In the genomic region with DNA sequence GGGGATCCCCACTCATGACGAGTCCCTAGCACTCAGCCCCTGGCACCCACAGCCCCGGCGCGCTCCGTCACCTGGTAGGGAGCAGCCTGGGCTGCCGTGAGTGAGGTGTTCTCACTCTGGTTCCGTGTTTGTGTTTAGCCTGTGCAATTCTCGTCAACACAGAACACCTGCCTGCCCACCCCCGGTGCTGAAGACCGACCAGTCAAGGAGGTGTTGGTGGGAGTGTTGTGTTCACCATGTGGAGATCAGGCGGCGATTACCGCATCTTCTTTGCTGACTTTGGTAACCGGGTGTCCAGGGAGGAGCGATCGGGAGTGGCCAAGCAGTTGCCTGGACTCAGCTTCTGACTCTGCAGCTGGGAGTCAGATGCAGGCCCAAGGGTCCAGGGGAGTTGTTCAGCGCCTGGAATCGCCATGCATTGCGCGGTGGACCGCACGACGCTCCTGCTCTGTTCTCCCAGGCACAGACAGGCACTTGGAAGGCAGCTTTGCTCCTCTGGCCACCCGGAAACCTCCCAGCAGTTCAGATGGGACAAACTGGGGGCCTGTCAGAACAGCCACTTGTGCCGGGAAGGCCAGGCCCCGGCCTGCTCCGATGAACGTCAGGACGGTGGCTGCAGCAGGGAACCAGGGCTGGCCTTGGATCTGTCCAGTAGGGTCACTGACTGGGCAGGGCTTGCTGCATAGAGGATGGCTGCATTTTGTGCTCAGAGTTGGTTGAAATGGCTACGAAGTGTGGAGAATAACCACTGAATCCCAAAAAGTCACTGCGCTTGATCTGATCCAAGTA, we compare ENCODE assay signal across 12 cellular contexts. TPM values are rescaled to one million over a fixed set of nuclear protein-coding genes. Genes with fewer than 3 reads are reported as not detected.
A peak's percentile ranks its signal among the peaks of the same experiment; 100 is the strongest.
DNase-seq lines count a peak whose midpoint lies in the region; ATAC-seq and TF ChIP-seq lines count a peak whose summit lies in the region.
"Had no signal": no experiment of that assay in that cellular context is flagged by ENCODE, and none has a peak within 500 bp of the region (broad histone marks: within the 10 kb centered on the region; RNA-seq: fewer than 3 reads in every experiment).

No MANE protein-coding gene starts in this region.

- peak overlapping the region; percentile 78 for H3K4me3 Mint-ChIP-seq in activated naive CD4-positive, alpha-beta T cell treated with anti-CD3 and anti-CD28 coated beads for 36 hours
- H3K4me3 Mint-ChIP-seq in activated CD4-positive, alpha-beta memory T cell treated with anti-CD3 and anti-CD28 coated beads, Interleukin-2, amount 10 ng/mL, durations not matched to agents 7 days and 5 days = peak overlapping the region; percentile 65

- no peaks in the 10 kb centered on the region for H3K9me3 Mint-ChIP-seq in activated naive CD4-positive, alpha-beta T cell treated with anti-CD3 and anti-CD28 coated beads for 36 hours
- no peaks in the 10 kb centered on the region for H3K9me3 Mint-ChIP-seq in activated CD4-positive, alpha-beta memory T cell treated with anti-CD3 and anti-CD28 coated beads, Interleukin-2, amount 10 ng/mL, durations not matched to agents 7 days and 5 days

- TF ChIP-seq CTCF in thyroid gland (IDR thresholded peaks at IDR 0.05) = no peak
- no peak for TF ChIP-seq CTCF in GM20000 (IDR thresholded peaks at IDR 0.05; ENCODE audit: extremely low read depth, missing control alignments)

- peaks cover 28% of the 10 kb centered on the region for H3K4me1 Mint-ChIP-seq in activated naive CD4-positive, alpha-beta T cell treated with anti-CD3 and anti-CD28 coated beads for 36 hours (ENCODE audit: low read depth)
- H3K4me1 Mint-ChIP-seq in activated CD4-positive, alpha-beta memory T cell treated with anti-CD3 and anti-CD28 coated beads, Interleukin-2, amount 10 ng/mL, durations not matched to agents 7 days and 5 days = peaks cover 25% of the 10 kb centered on the region

- WGBS in thyroid gland, 2 donors = 90 to 91% methylated on average over 31 of the region's 31 CpGs

- no peak for DNase-seq in activated naive CD4-positive, alpha-beta T cell treated with anti-CD3 and anti-CD28 coated beads for 36 hours
- DNase-seq in activated naive CD4-positive, alpha-beta T cell treated with Interleukin-2 at 50 U/mL for 16 hours = no peak
- no peak for DNase-seq in activated CD4-positive, alpha-beta memory T cell treated with anti-CD3 and anti-CD28 coated beads, Interleukin-2, amount 10 ng/mL, durations not matched to agents 7 days and 5 days
- DNase-seq in left kidney (ENCODE audit: low read depth, low spot score) (peak; percentile 21), thyroid gland (peak; percentile 1 to 3), NCI-H446 (lab: John Stamatoyannopoulos, UW) (no peak), GM20000 (ENCODE audit: low spot score) (no peak)
- DNase-seq: activated CD4-positive, CD25-positive, alpha-beta regulatory T cell treated with anti-CD3 and anti-CD28 coated beads, Interleukin-2, amount 50 U/mL, for 72 hours; NCI-H1105 treated with DMSO at 0.1 percent for 48 hours; testis had no signal

- POLR2A ChIA-PET in activated CD4-positive, alpha-beta memory T cell treated with anti-CD3 and anti-CD28 coated beads, Interleukin-2, amount 10 ng/mL, durations not matched to agents 7 days and 5 days (lab: Charles Lee) = interaction anchor here (0.8 to 2.0 kb wide), 6 partner anchors 18 to 422 kb away, joined by 3 to 8 read pairs (median 4); a partner anchor contains a TSS

- H3K27me3 Mint-ChIP-seq in activated naive CD4-positive, alpha-beta T cell treated with anti-CD3 and anti-CD28 coated beads for 36 hours (ENCODE audit: low read depth) = peaks cover 2% of the 10 kb centered on the region
- peaks cover 4% of the 10 kb centered on the region for H3K27me3 Mint-ChIP-seq in activated CD4-positive, alpha-beta memory T cell treated with anti-CD3 and anti-CD28 coated beads, Interleukin-2, amount 10 ng/mL, durations not matched to agents 7 days and 5 days

- H3K4me3 ChIP-seq in thyroid gland (replicated peaks in 1 of 3) = no peak overlapping the region

- intact Hi-C loops in activated naive CD4-positive, alpha-beta T cell treated with anti-CD3 and anti-CD28 coated beads for 36 hours (cut with micrococcal nuclease) = loop anchor here (5.0 to 10.0 kb wide), 3 partner anchors 254 to 874 kb away; a partner anchor contains a TSS
- intact Hi-C loops in thyroid gland (cut with DNase I) = no loop called here

- no peak for TF ChIP-seq POLR2A in thyroid gland (IDR thresholded peaks at IDR 0.05)

- peak overlapping the region; percentile 81 for H3K27ac Mint-ChIP-seq in activated naive CD4-positive, alpha-beta T cell treated with anti-CD3 and anti-CD28 coated beads for 36 hours
- H3K27ac Mint-ChIP-seq in activated CD4-positive, alpha-beta memory T cell treated with anti-CD3 and anti-CD28 coated beads, Interleukin-2, amount 10 ng/mL, durations not matched to agents 7 days and 5 days = peak overlapping the region; percentile 35

- ATAC-seq in HG02798 (IDR thresholded peaks at IDR 0.05; ENCODE audit: poor library complexity, unreplicated experiment) = no peak

- peaks cover 13% of the 10 kb centered on the region for H3K36me3 Mint-ChIP-seq in activated naive CD4-positive, alpha-beta T cell treated with anti-CD3 and anti-CD28 coated beads for 36 hours (ENCODE audit: low read depth)
- H3K36me3 Mint-ChIP-seq in activated CD4-positive, alpha-beta memory T cell treated with anti-CD3 and anti-CD28 coated beads, Interleukin-2, amount 10 ng/mL, durations not matched to agents 7 days and 5 days (ENCODE audit: low read depth) = peaks cover 23% of the 10 kb centered on the region

- CTCF ChIA-PET in activated naive CD4-positive, alpha-beta T cell treated with anti-CD3 and anti-CD28 coated beads for 36 hours (lab: Charles Lee) = interaction anchor here (0.7 to 1.2 kb wide), 3 partner anchors 23 to 26 kb away, joined by 3 to 6 read pairs (median 4); no protein-coding TSS in a partner anchor
- CTCF ChIA-PET in activated CD4-positive, alpha-beta memory T cell treated with anti-CD3 and anti-CD28 coated beads, Interleukin-2, amount 10 ng/mL, durations not matched to agents 7 days and 5 days (lab: Charles Lee) = interaction anchor here (2.5 kb wide), 1 partner anchor 24 kb away, joined by 14 read pairs; no protein-coding TSS in a partner anchor

- H3K27me3 ChIP-seq in thyroid gland = peaks cover under 1% of the 10 kb centered on the region
- H3K27me3 ChIP-seq: testis had no signal

- no peak overlapping the region for H3K27ac ChIP-seq in thyroid gland
- H3K27ac ChIP-seq: neutrophil had no signal

- H3K9me3 ChIP-seq in thyroid gland = no peaks in the 10 kb centered on the region
- H3K9me3 ChIP-seq: neutrophil, testis had no signal

- peaks cover 20 to 24% of the 10 kb centered on the region in 2 donors for H3K4me1 ChIP-seq in thyroid gland

- peaks cover 5% of the 10 kb centered on the region in 2 donors for H3K36me3 ChIP-seq in thyroid gland

RNA-seq across cellular contexts. Expression of a gene that starts 28.2 kb away (rescaled TPM):
- total RNA-seq in activated naive CD4-positive, alpha-beta T cell treated with anti-CD3 and anti-CD28 coated beads for 36 hours = 10 to 100 TPM; 41.6 to 41.7 TPM
- 10 to 100 TPM; 67.7 to 68.8 TPM for total RNA-seq in activated CD4-positive, alpha-beta memory T cell treated with anti-CD3 and anti-CD28 coated beads, Interleukin-2, amount 10 ng/mL, durations not matched to agents 7 days and 5 days
- total RNA-seq in thyroid gland = 10 to 100 TPM; 39.7 to 49.6 (median 45.0) TPM

RNA-seq across cellular contexts. Expression of a gene that starts 53.1 kb away (rescaled TPM):
- 1 to 10 TPM; 1.6 to 2.3 TPM for total RNA-seq in activated naive CD4-positive, alpha-beta T cell treated with anti-CD3 and anti-CD28 coated beads for 36 hours
- total RNA-seq in activated CD4-positive, alpha-beta memory T cell treated with anti-CD3 and anti-CD28 coated beads, Interleukin-2, amount 10 ng/mL, durations not matched to agents 7 days and 5 days = 1 to 10 TPM; 1.2 to 1.6 TPM
- 1 to 10 TPM; 5.9 to 8.2 (median 7.6) TPM for total RNA-seq in thyroid gland

Comparison
In these comparisons a context has a peak if more than half of its experiments do, and no peak if none do; other contexts are left out.
1. DNase-seq: peak in left kidney (single experiment) and thyroid gland (2 of 2); none in activated naive CD4-positive, alpha-beta T cell treated with anti-CD3 and anti-CD28 coated beads for 36 hours (single experiment), activated naive CD4-positive, alpha-beta T cell treated with Interleukin-2 at 50 U/mL for 16 hours (single experiment), activated CD4-positive, alpha-beta memory T cell treated with anti-CD3 and anti-CD28 coated beads, Interleukin-2, amount 10 ng/mL, durations not matched to agents 7 days and 5 days (single experiment), NCI-H446 (0 of 2) and GM20000 (single experiment).